Comparison of ENCODE assay signal across 11 cellular contexts in the genomic region with DNA sequence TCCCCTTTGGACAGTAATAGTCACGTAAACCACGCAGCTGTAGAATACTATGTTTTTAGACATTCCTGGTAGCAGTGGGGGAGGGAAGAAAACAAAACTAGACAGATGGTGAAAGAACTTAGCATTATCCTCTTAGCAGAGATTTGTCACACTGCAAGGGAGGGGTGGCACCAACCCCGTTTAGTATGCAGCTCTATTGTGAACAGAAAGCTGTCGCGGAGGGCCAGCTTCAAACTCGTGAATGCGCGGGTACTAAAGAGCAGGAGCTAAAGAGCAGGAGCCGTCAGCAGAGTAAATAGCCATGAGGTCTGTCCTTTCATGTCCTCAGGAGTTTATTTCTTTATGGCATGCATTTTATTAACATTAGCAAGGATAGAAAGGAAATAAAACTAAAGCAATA.
DNase-seq lines count a peak whose midpoint lies in the region; ATAC-seq and TF ChIP-seq lines count a peak whose summit lies in the region.
"Had no signal": no experiment of that assay in that cellular context is flagged by ENCODE, and none has a peak within 500 bp of the region (broad histone marks: within the 10 kb centered on the region; RNA-seq: fewer than 3 reads in every experiment).

No MANE protein-coding gene starts in this region.

- H3K9ac ChIP-seq in mucosa of stomach (ENCODE audit: low read length), result peak overlapping the region; percentile 25

- peak; percentile 76 for DNase-seq in Ammon's horn (ENCODE audit: low spot score)
- peak; percentile 48 for DNase-seq in M059J (ENCODE audit: low read depth)
- no peak for DNase-seq in chondrocyte (ENCODE audit: low spot score)
- no peak for DNase-seq in NCI-H345 treated with DMSO at 0.1 percent for 48 hours (lab: John Stamatoyannopoulos, UW; ENCODE audit: unreplicated experiment)
- DNase-seq in COLO829 (ENCODE audit: low spot score), result no peak
- DNase-seq: activated CD4-positive, alpha-beta T cell treated with anti-CD3 and anti-CD28 coated beads for 48 hours had no signal

- peak overlapping the region; percentile 69 for H3K27ac Mint-ChIP-seq in chondrocyte (ENCODE audit: unreplicated experiment)

- H3K27me3 Mint-ChIP-seq in chondrocyte (ENCODE audit: low read depth), result no peaks in the 10 kb centered on the region

- peaks cover 2% of the 10 kb centered on the region for H3K36me3 Mint-ChIP-seq in chondrocyte (ENCODE audit: low read depth)

- no peaks in the 10 kb centered on the region for H3K27me3 ChIP-seq in mucosa of stomach (ENCODE audit: control insufficient read depth, insufficient read depth, low read length)
- H3K27me3 ChIP-seq: neutrophil had no signal

- TF ChIP-seq CTCF in chondrocyte (IDR thresholded peaks at IDR 0.05), result no peak

- no peaks in the 10 kb centered on the region for H3K9me3 Mint-ChIP-seq in chondrocyte (ENCODE audit: low read depth)

- H3K36me3 ChIP-seq in mucosa of stomach (ENCODE audit: control insufficient read depth, insufficient read depth, low read length), result no peaks in the 10 kb centered on the region
- H3K36me3 ChIP-seq: neutrophil had no signal

- no peak for ATAC-seq in HG02981 (IDR thresholded peaks at IDR 0.05; ENCODE audit: unreplicated experiment)
- no peak for ATAC-seq in GM19397 (IDR thresholded peaks at IDR 0.05; ENCODE audit: unreplicated experiment)
- ATAC-seq: Panc1 had no signal

- no peaks in the 10 kb centered on the region for H3K9me3 ChIP-seq in mucosa of stomach (ENCODE audit: control insufficient read depth, low read length)
- H3K9me3 ChIP-seq: neutrophil had no signal

- peaks cover 19% of the 10 kb centered on the region for H3K4me1 Mint-ChIP-seq in chondrocyte (ENCODE audit: low read depth)

- H3K4me1 ChIP-seq in mucosa of stomach (ENCODE audit: control insufficient read depth, insufficient read depth, low read length), result peaks cover 22% of the 10 kb centered on the region

- peak overlapping the region; percentile 42 for H3K4me3 Mint-ChIP-seq in chondrocyte (ENCODE audit: unreplicated experiment)

- H3K4me3 ChIP-seq in mucosa of stomach (ENCODE audit: low read length), result no peak overlapping the region

Comparison
In these comparisons a context has a peak if more than half of its experiments do, and no peak if none do; other contexts are left out.
1. DNase-seq: peak in Ammon's horn (single experiment) and M059J (single experiment); none in chondrocyte (single experiment), NCI-H345 treated with DMSO at 0.1 percent for 48 hours (single experiment) and COLO829 (single experiment).